Comparison of ENCODE assay signal across 22 cellular contexts in the genomic region with DNA sequence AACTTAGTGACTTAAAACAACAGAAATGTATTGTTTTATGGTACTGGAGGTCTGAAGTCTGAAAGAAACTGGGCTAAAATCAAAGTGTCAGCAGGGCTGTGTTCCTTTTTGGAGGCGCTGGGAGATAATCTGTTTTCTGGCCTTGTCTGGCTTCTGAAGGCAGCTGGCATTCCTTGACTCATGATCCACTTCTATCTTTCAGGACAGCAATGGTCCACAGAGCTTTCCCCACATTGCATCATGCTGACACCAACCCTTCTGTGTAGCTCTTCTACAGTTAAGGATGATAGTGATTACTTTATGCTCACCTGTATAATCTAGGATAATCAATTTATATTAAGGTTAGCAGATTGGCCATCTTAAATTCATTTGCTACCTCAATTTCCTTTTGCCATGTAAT.
A peak's percentile ranks its signal among the peaks of the same experiment; 100 is the strongest.
DNase-seq lines count a peak whose midpoint lies in the region; ATAC-seq, FAIRE-seq and TF ChIP-seq lines count a peak whose summit lies in the region.
"Had no signal": no experiment of that assay in that cellular context is flagged by ENCODE, and none has a peak within 500 bp of the region (broad histone marks: within the 10 kb centered on the region; RNA-seq: fewer than 3 reads in every experiment).

No MANE protein-coding gene starts in this region.

- H4K20me1 ChIP-seq in K562 (replicated peaks; ENCODE audit: control insufficient read depth, insufficient read depth, low read length) (no peaks in the 10 kb centered on the region), neural progenitor cell (ENCODE audit: low read depth) (no peaks in the 10 kb centered on the region)
- H4K20me1 ChIP-seq: BLaER1 had no signal

- WGBS in K562 (ENCODE audit: insufficient coverage, low coverage, missing lambda C conversion rate), result 0% methylated on average over 1 of the region's 1 CpG

- no peaks in the 10 kb centered on the region for H3K9me1 ChIP-seq in K562 (ENCODE audit: control insufficient read depth, insufficient read depth, low read length)

- intact Hi-C loops in K562 (cut with micrococcal nuclease), result no loop called here

- no peak for TF ChIP-seq EP300 in K562 (IDR thresholded peaks at IDR 0.05; ENCODE audit: low read length)

- in situ Hi-C loops in K562 (cut with MboI), result no loop called here
- in situ Hi-C loops in GM13976 (cut with MboI; ENCODE audit: low sequenced_read_pairs, unreplicated experiment), result no loop called here

- no TSS peak for BruUV-seq in K562 (replicated peaks; lab: Mats Ljungman, UMichigan)

- no peaks in the 10 kb centered on the region for H3K9me3 Mint-ChIP-seq in neural progenitor cell

- H3K9me3 ChIP-seq in K562 (replicated peaks; ENCODE audit: control insufficient read depth, insufficient read depth, low read depth, low read length) (no peaks in the 10 kb centered on the region), neural progenitor cell (ENCODE audit: low read depth) (no peaks in the 10 kb centered on the region)
- H3K9me3 ChIP-seq: BLaER1, Peyer's patch had no signal

- DNase-seq in ELF-1 (ENCODE audit: low read depth, low spot score) (peak; percentile 11), NCI-H82 treated with DMSO at 0.1 percent for 48 hours (lab: John Stamatoyannopoulos, UW; ENCODE audit: unreplicated experiment) (peak; percentile 28), K562 (ENCODE audit: extremely low read depth in 1 of 4, low spot score in 3 of 4) (no peak), neural progenitor cell (ENCODE audit: low spot score) (peak; percentile 5), NCI-H510A (lab: John Stamatoyannopoulos, UW) (no peak), GM13976 (ENCODE audit: low spot score) (no peak)
- DNase-seq: CD4-positive, CD25-positive, alpha-beta regulatory T cell; GF-D8; GM23248; H7; KG1; MM.1S; NCI-H2029; NCI-H446; NCI-H526; Peyer's patch; SHP77 treated with DMSO at 0.1 percent for 48 hours had no signal

- no peak for TF ChIP-seq POLR2A in K562 (conservative IDR thresholded peaks at IDR 0.05)

- POLR2A ChIA-PET in K562 (lab: Yijun Ruan, JAX), result no interaction called here

- H3K4me3 Mint-ChIP-seq in neural progenitor cell, result no peak overlapping the region
- H3K4me3 Mint-ChIP-seq: CD4-positive, CD25-positive, alpha-beta regulatory T cell had no signal

- H3K4me3 ChIP-seq in K562 (no peak overlapping the region), neural progenitor cell (no peak overlapping the region)
- H3K4me3 ChIP-seq: BLaER1, GM23248, Peyer's patch had no signal

- H3K9ac ChIP-seq in K562 (ENCODE audit: insufficient read depth in 1 of 2, low read depth in 2 of 2, low read length in 2 of 2) (no peak overlapping the region), neural progenitor cell (no peak overlapping the region)
- H3K9ac ChIP-seq: BLaER1, GM23248 had no signal

- H3F3A ChIP-seq in neural progenitor cell (ENCODE audit: low read depth), result no peaks in the 10 kb centered on the region

- no peaks in the 10 kb centered on the region for H3K27me3 ChIP-seq in K562 (ENCODE audit: control insufficient read depth in 2 of 2, insufficient read depth in 2 of 2, low read length in 2 of 2)
- H3K27me3 ChIP-seq in neural progenitor cell, result no peaks in the 10 kb centered on the region
- H3K27me3 ChIP-seq: BLaER1, Peyer's patch had no signal

- no peaks in the 10 kb centered on the region for H3K36me3 Mint-ChIP-seq in neural progenitor cell
- H3K36me3 Mint-ChIP-seq: CD4-positive, CD25-positive, alpha-beta regulatory T cell had no signal

- H3K27me3 Mint-ChIP-seq in neural progenitor cell (ENCODE audit: insufficient read depth, low read depth), result no peaks in the 10 kb centered on the region
- H3K27me3 Mint-ChIP-seq: CD4-positive, CD25-positive, alpha-beta regulatory T cell had no signal

- no peak overlapping the region for H3K27ac ChIP-seq in K562 (ENCODE audit: extremely low read depth, low read depth, low read length)
- H3K27ac ChIP-seq in neural progenitor cell, result no peak overlapping the region
- H3K27ac ChIP-seq: BLaER1, GM23248, Peyer's patch had no signal

- H3K4me1 ChIP-seq in K562 (replicated peaks in 1 of 2; ENCODE audit: control insufficient read depth in 2 of 2, insufficient read depth in 2 of 2, low read length in 2 of 2) (no peaks in the 10 kb centered on the region), neural progenitor cell (no peaks in the 10 kb centered on the region)
- H3K4me1 ChIP-seq: BLaER1, Peyer's patch had no signal

- no peak for TF ChIP-seq RAD21 in K562 (CRISPR knock-in tag; conservative IDR thresholded peaks at IDR 0.05 in 1 of 2, IDR thresholded peaks at IDR 0.05 in 1 of 2)

- CTCF ChIA-PET in K562 (lab: Yijun Ruan, JAX; ENCODE audit: low intra/inter-chr PET ratio), result no interaction called here

- H2AFZ ChIP-seq in K562 (ENCODE audit: low read depth, low read length) (no peak overlapping the region), neural progenitor cell (replicated peaks) (no peak overlapping the region)
- H2AFZ ChIP-seq: GM23248 had no signal

- TF ChIP-seq CTCF in K562 (IDR thresholded peaks at IDR 0.05 in 2 of 3, conservative IDR thresholded peaks at IDR 0.05 in 1 of 3; ENCODE audit: insufficient read depth in 2 of 3, low read depth in 1 of 3, low read length in 3 of 3) (no peak), neural progenitor cell (IDR thresholded peaks at IDR 0.05) (no peak), GM13976 (IDR thresholded peaks at IDR 0.05; ENCODE audit: borderline replicate concordance, control extremely low read depth, extremely low read depth, insufficient read depth, missing control alignments) (no peak)

- H3K27ac Mint-ChIP-seq in neural progenitor cell, result no peak overlapping the region
- H3K27ac Mint-ChIP-seq: CD4-positive, CD25-positive, alpha-beta regulatory T cell had no signal

- H3K36me3 ChIP-seq in K562 (ENCODE audit: control insufficient read depth, insufficient read depth, low read length) (no peaks in the 10 kb centered on the region), neural progenitor cell (no peaks in the 10 kb centered on the region)
- H3K36me3 ChIP-seq: BLaER1, Peyer's patch had no signal

- H3K79me2 ChIP-seq in K562 (ENCODE audit: control insufficient read depth, insufficient read depth, low read length) (no peaks in the 10 kb centered on the region), neural progenitor cell (ENCODE audit: low read depth) (no peaks in the 10 kb centered on the region)

- peaks cover 6% of the 10 kb centered on the region for H3K4me1 Mint-ChIP-seq in neural progenitor cell
- H3K4me1 Mint-ChIP-seq: CD4-positive, CD25-positive, alpha-beta regulatory T cell had no signal

- ATAC-seq in K562, result no peak
- no peak for ATAC-seq in GM18517 (IDR thresholded peaks at IDR 0.05; ENCODE audit: unreplicated experiment)

- no peak for FAIRE-seq in K562 (lab: Jason Lieb, UNC)
- FAIRE-seq: A204.1, D721Med, GM12892 had no signal

- no peak overlapping the region for H3K4me2 ChIP-seq in K562 (ENCODE audit: insufficient read depth, low read length)
- no peak overlapping the region for H3K4me2 ChIP-seq in neural progenitor cell
- H3K4me2 ChIP-seq: BLaER1 had no signal

TF ChIP-seq in K562, 482 proteins besides CTCF, POLR2A, EP300 and RAD21:
- TF ChIP-seq ZNF583 (CRISPR knock-in tag; IDR thresholded peaks at IDR 0.05), result no peak
- TF ChIP-seq ZNF584 (CRISPR knock-in tag; IDR thresholded peaks at IDR 0.05; ENCODE audit: low read depth), result 0 out of 2 replicates have a peak, but pooled peaks have one; percentile 36
- TF ChIP-seq, protein P1, sequence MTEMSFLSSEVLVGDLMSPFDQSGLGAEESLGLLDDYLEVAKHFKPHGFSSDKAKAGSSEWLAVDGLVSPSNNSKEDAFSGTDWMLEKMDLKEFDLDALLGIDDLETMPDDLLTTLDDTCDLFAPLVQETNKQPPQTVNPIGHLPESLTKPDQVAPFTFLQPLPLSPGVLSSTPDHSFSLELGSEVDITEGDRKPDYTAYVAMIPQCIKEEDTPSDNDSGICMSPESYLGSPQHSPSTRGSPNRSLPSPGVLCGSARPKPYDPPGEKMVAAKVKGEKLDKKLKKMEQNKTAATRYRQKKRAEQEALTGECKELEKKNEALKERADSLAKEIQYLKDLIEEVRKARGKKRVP (CRISPR knock-in tag; IDR thresholded peaks at IDR 0.05), result peak; percentile 97
- peak; percentile 90 for TF ChIP-seq ZSCAN32 (CRISPR knock-in tag; IDR thresholded peaks at IDR 0.05)
- no peak for TF ChIP-seq SUPT5H (IDR thresholded peaks at IDR 0.05)
- peak; percentile 21; the same call in 1 of the 2 replicates for TF ChIP-seq ZBTB17 (CRISPR knock-in tag; IDR thresholded peaks at IDR 0.05)
- no peak for TF ChIP-seq ZNF146 (CRISPR knock-in tag; IDR thresholded peaks at IDR 0.05; ENCODE audit: unreplicated experiment)
- TF ChIP-seq KDM5B (IDR thresholded peaks at IDR 0.05; ENCODE audit: insufficient replicate concordance, low read depth, low read length), result no peak
- no peak for TF ChIP-seq ATF7 (IDR thresholded peaks at IDR 0.05)
- no peak for TF ChIP-seq KHSRP (IDR thresholded peaks at IDR 0.05)
- TF ChIP-seq TRIM24 (IDR thresholded peaks at IDR 0.05), result peak in 1 of 2 experiments; percentile 28; a peak in 2 of 4 replicates
- no peak for TF ChIP-seq NFE2 (IDR thresholded peaks at IDR 0.05; ENCODE audit: low read depth)
- TF ChIP-seq ZNF561 (CRISPR knock-in tag; conservative IDR thresholded peaks at IDR 0.05), result no peak
- TF ChIP-seq MECOM (CRISPR knock-in tag; IDR thresholded peaks at IDR 0.05), result no peak
- no peak for TF ChIP-seq ATF1 (CRISPR knock-in tag; IDR thresholded peaks at IDR 0.05)
- no peak for TF ChIP-seq ATF1 (tag; IDR thresholded peaks at IDR 0.05)
- TF ChIP-seq, protein P2, sequence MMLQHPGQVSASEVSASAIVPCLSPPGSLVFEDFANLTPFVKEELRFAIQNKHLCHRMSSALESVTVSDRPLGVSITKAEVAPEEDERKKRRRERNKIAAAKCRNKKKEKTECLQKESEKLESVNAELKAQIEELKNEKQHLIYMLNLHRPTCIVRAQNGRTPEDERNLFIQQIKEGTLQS (IDR thresholded peaks at IDR 0.05), result 0 out of 2 replicates have a peak, but pooled peaks have one; percentile 17
- TF ChIP-seq, protein P2 (CRISPR knock-in tag; conservative IDR thresholded peaks at IDR 0.05), result no peak
- no peak for TF ChIP-seq NR2C1 (IDR thresholded peaks at IDR 0.05)
- TF ChIP-seq NR2C1 (tag; IDR thresholded peaks at IDR 0.05), result no peak
- 0 out of 2 replicates have a peak, but pooled peaks have one; percentile 15 for TF ChIP-seq BCL6 (CRISPR knock-in tag; IDR thresholded peaks at IDR 0.05)
- no peak for TF ChIP-seq KAT7 (CRISPR knock-in tag; IDR thresholded peaks at IDR 0.05; ENCODE audit: borderline replicate concordance)
- no peak for TF ChIP-seq CEBPG (CRISPR knock-in tag; IDR thresholded peaks at IDR 0.05)
- TF ChIP-seq CEBPG (tag; conservative IDR thresholded peaks at IDR 0.05 in 1 of 2, IDR thresholded peaks at IDR 0.05 in 1 of 2), result peak; percentile 65 to 81
- TF ChIP-seq ELF2 (CRISPR knock-in tag; IDR thresholded peaks at IDR 0.05), result no peak
- no peak for TF ChIP-seq SRSF1 (IDR thresholded peaks at IDR 0.05; ENCODE audit: low read depth, low read length)

Comparison
In these comparisons a context has a peak if more than half of its experiments do, and no peak if none do; other contexts are left out.
1. DNase-seq: peak in ELF-1 (single experiment), NCI-H82 treated with DMSO at 0.1 percent for 48 hours (single experiment) and neural progenitor cell (single experiment); none in K562 (0 of 4), NCI-H510A (single experiment) and GM13976 (single experiment).